Comparison of ENCODE assay signal across 12 cellular contexts in the genomic region with DNA sequence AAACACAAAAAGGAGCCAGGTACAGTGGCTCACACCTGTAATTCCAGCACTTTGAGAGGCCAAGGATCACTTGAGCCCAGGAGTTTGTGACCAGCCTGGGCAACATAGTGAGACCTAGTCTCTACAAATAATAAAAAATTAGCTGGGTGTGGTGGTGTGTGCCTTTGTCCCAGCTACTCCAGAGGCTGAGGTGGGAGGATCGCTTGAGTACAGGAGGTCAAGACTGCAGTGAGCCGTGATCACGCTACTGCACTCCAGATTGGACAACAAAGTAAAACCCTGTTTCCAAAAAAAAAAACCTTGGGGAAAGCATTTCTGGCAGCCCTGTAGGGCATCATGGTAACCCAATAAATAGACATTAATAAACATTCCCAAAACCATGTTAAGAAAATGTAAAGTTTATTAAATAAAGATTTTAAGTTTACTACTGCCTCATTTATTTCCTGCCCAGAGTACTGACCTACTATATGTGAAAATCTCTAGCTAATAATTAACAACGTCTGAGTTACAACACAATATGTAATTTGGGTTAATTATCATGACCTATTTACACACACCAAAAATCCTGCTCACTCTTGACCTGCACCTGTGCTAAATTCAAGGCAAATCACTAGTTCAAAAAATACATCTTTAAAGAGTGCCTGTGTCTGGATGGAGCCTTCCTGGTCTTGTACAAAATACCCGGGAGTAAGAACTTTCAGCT. TPM values are rescaled to one million over a fixed set of nuclear protein-coding genes. Genes with fewer than 3 reads are reported as not detected.
DNase-seq lines count a peak whose midpoint lies in the region; ATAC-seq and TF ChIP-seq lines count a peak whose summit lies in the region.
"Had no signal": no experiment of that assay in that cellular context is flagged by ENCODE, and none has a peak within 500 bp of the region (broad histone marks: within the 10 kb centered on the region; RNA-seq: fewer than 3 reads in every experiment).

No MANE protein-coding gene starts in this region.

- CTCF ChIA-PET in CD8-positive, alpha-beta memory T cell (lab: Charles Lee) = interaction anchor here (1.2 to 4.7 kb wide), 6 partner anchors 11 to 172 kb away, joined by 3 to 27 read pairs (median 6); no protein-coding TSS in a partner anchor
- CTCF ChIA-PET in naive thymus-derived CD4-positive, alpha-beta T cell (lab: Charles Lee) = interaction anchor here (0.7 to 1.3 kb wide), 3 partner anchors 8 to 141 kb away, joined by 3 to 7 read pairs (median 4); no protein-coding TSS in a partner anchor

- no peak overlapping the region for H3K4me3 Mint-ChIP-seq in CD8-positive, alpha-beta memory T cell
- H3K4me3 Mint-ChIP-seq in naive thymus-derived CD4-positive, alpha-beta T cell = no peak overlapping the region
- H3K4me3 Mint-ChIP-seq: CD8-positive, alpha-beta T cell; stimulated activated naive CD8-positive, alpha-beta T cell treated with anti-CD3 and anti-CD28 coated beads, Interleukin-15, amount 100 ng/mL, for 72 hours had no signal

- H3K36me3 Mint-ChIP-seq in CD8-positive, alpha-beta memory T cell = peaks cover 8 to 76% (median 16%) of the 10 kb centered on the region in 3 donors
- H3K36me3 Mint-ChIP-seq in naive thymus-derived CD4-positive, alpha-beta T cell = peaks cover 3 to 40% (median 25%) of the 10 kb centered on the region in 5 donors

- no peak overlapping the region for H3K4me3 ChIP-seq in CD8-positive, alpha-beta memory T cell (ENCODE audit: low read length)
- no peak overlapping the region for H3K4me3 ChIP-seq in naive thymus-derived CD4-positive, alpha-beta T cell (ENCODE audit: low read length)
- H3K4me3 ChIP-seq in vagina = no peak overlapping the region
- H3K4me3 ChIP-seq: HAP-1 had no signal

- H3K27ac ChIP-seq in CD8-positive, alpha-beta memory T cell (ENCODE audit: low read depth, low read length) = no peak overlapping the region
- H3K27ac ChIP-seq in VCaP = peak overlapping the region; percentile 39
- H3K27ac ChIP-seq in naive thymus-derived CD4-positive, alpha-beta T cell (ENCODE audit: low read depth, low read length) = no peak overlapping the region
- H3K27ac ChIP-seq in vagina = no peak overlapping the region

- POLR2A ChIA-PET in CD8-positive, alpha-beta memory T cell (lab: Charles Lee) = no interaction called here
- POLR2A ChIA-PET in naive thymus-derived CD4-positive, alpha-beta T cell (lab: Charles Lee) = interaction anchor here (0.6 to 1.5 kb wide), 4 partner anchors 9 to 1862 kb away, joined by 3 to 7 read pairs (median 4); a partner anchor contains a TSS

- DNase-seq in CD8-positive, alpha-beta memory T cell = no peak
- DNase-seq in naive thymus-derived CD4-positive, alpha-beta T cell = no peak
- no peak for DNase-seq in NCI-H2227 treated with DMSO at 0.1 percent for 48 hours (lab: John Stamatoyannopoulos, UW)
- no peak for DNase-seq in vagina (ENCODE audit: extremely low spot score in 2 of 2)
- DNase-seq in HuH-7 (ENCODE audit: low spot score) = no peak
- DNase-seq: activated CD4-positive, alpha-beta T cell treated with anti-CD3 and anti-CD28 coated beads, Interleukin-2, amount 50 U/mL, for 48 hours; CD8-positive, alpha-beta T cell; stimulated activated CD4-positive, alpha-beta T cell treated with anti-CD3 and anti-CD28 coated beads, Interleukin-4, amount 100 ng/mL, for 4 hours; stimulated activated naive CD8-positive, alpha-beta T cell treated with anti-CD3 and anti-CD28 coated beads, Interleukin-15, amount 100 ng/mL, for 72 hours; T-helper 2 cell had no signal

- peaks cover 9% of the 10 kb centered on the region for H3K4me1 ChIP-seq in CD8-positive, alpha-beta memory T cell (ENCODE audit: insufficient read depth, low read length)
- H3K4me1 ChIP-seq in naive thymus-derived CD4-positive, alpha-beta T cell (ENCODE audit: control insufficient read depth in 2 of 2, insufficient read depth in 2 of 2, low read length in 2 of 2) = peaks cover 0 to under 1% of the 10 kb centered on the region in 2 donors
- peaks cover 27% of the 10 kb centered on the region for H3K4me1 ChIP-seq in vagina

- H3K9me3 ChIP-seq in CD8-positive, alpha-beta memory T cell (ENCODE audit: low read length) = no peaks in the 10 kb centered on the region
- H3K9me3 ChIP-seq in naive thymus-derived CD4-positive, alpha-beta T cell (ENCODE audit: control insufficient read depth in 2 of 3, low read length in 3 of 3) = no peaks in the 10 kb centered on the region
- no peaks in the 10 kb centered on the region for H3K9me3 ChIP-seq in vagina
- H3K9me3 ChIP-seq: HAP-1 had no signal

- no peak for ATAC-seq in naive thymus-derived CD4-positive, alpha-beta T cell
- ATAC-seq: CD8-positive, alpha-beta T cell; stimulated activated naive CD8-positive, alpha-beta T cell treated with anti-CD3 and anti-CD28 coated beads, Interleukin-15, amount 100 ng/mL, for 72 hours had no signal

- H3K4me1 Mint-ChIP-seq in CD8-positive, alpha-beta memory T cell = peaks cover 27 to 48% (median 47%) of the 10 kb centered on the region in 3 donors
- H3K4me1 Mint-ChIP-seq in naive thymus-derived CD4-positive, alpha-beta T cell = peaks cover 16 to 51% (median 40%) of the 10 kb centered on the region in 7 donors

- TF ChIP-seq POLR2A in vagina (IDR thresholded peaks at IDR 0.05) = no peak

- peaks cover 38% of the 10 kb centered on the region for H3K36me3 ChIP-seq in CD8-positive, alpha-beta memory T cell (ENCODE audit: insufficient read depth, low read length)
- peaks cover 11 to 74% (median 19%) of the 10 kb centered on the region in 3 experiments for H3K36me3 ChIP-seq in naive thymus-derived CD4-positive, alpha-beta T cell (ENCODE audit: control insufficient read depth in 2 of 3, insufficient read depth in 3 of 3, low read length in 3 of 3)
- peaks cover 0 to 80% of the 10 kb centered on the region in 2 donors for H3K36me3 ChIP-seq in vagina

- no peaks in the 10 kb centered on the region for H3K9me3 Mint-ChIP-seq in CD8-positive, alpha-beta memory T cell
- no peaks in the 10 kb centered on the region for H3K9me3 Mint-ChIP-seq in naive thymus-derived CD4-positive, alpha-beta T cell
- H3K9me3 Mint-ChIP-seq: CD8-positive, alpha-beta T cell; stimulated activated naive CD8-positive, alpha-beta T cell treated with anti-CD3 and anti-CD28 coated beads, Interleukin-15, amount 100 ng/mL, for 72 hours had no signal

- intact Hi-C loops in naive thymus-derived CD4-positive, alpha-beta T cell (cut with micrococcal nuclease) = no loop called here
- intact Hi-C loops in vagina (cut with DNase I) = no loop called here

- no peaks in the 10 kb centered on the region for H3K27me3 Mint-ChIP-seq in CD8-positive, alpha-beta memory T cell
- H3K27me3 Mint-ChIP-seq in naive thymus-derived CD4-positive, alpha-beta T cell = no peaks in the 10 kb centered on the region
- H3K27me3 Mint-ChIP-seq: stimulated activated naive CD8-positive, alpha-beta T cell treated with anti-CD3 and anti-CD28 coated beads, Interleukin-15, amount 100 ng/mL, for 72 hours had no signal

- no peak for TF ChIP-seq CTCF in VCaP (conservative IDR thresholded peaks at IDR 0.05)
- no peak for TF ChIP-seq CTCF in vagina (IDR thresholded peaks at IDR 0.05)

- H3K27ac Mint-ChIP-seq in CD8-positive, alpha-beta memory T cell = peak overlapping the region in 6 of 8 donors; percentile 6 to 90 (median 48)
- H3K27ac Mint-ChIP-seq in naive thymus-derived CD4-positive, alpha-beta T cell = peak overlapping the region in 5 of 9 donors; percentile 4 to 70 (median 28)
- H3K27ac Mint-ChIP-seq: CD8-positive, alpha-beta T cell had no signal

- H3K27me3 ChIP-seq in CD8-positive, alpha-beta memory T cell (ENCODE audit: insufficient read depth, low read length, poor library complexity, severe bottlenecking) = no peaks in the 10 kb centered on the region
- H3K27me3 ChIP-seq in naive thymus-derived CD4-positive, alpha-beta T cell (ENCODE audit: control insufficient read depth in 2 of 2, insufficient read depth in 2 of 2, low read length in 2 of 2) = no peaks in the 10 kb centered on the region
- H3K27me3 ChIP-seq in vagina = no peaks in the 10 kb centered on the region

RNA-seq across cellular contexts. Expression of a gene that starts 8.4 kb away (rescaled TPM):
- 1,000 to 10,000 TPM; 1,800 to 1,846 TPM for total RNA-seq in CD8-positive, alpha-beta memory T cell
- polyA plus RNA-seq in CD8-positive, alpha-beta memory T cell = 1,157 TPM
- total RNA-seq in naive thymus-derived CD4-positive, alpha-beta T cell = 1,000 to 10,000 TPM; 1,186 to 2,550 (median 2,338) TPM
- polyA plus RNA-seq in naive thymus-derived CD4-positive, alpha-beta T cell = 1,000 to 10,000 TPM; 2,027 to 2,354 TPM
- 1,183 TPM for total RNA-seq in vagina

RNA-seq across cellular contexts. Expression of a gene that starts 18.6 kb away (rescaled TPM):
- total RNA-seq in CD8-positive, alpha-beta memory T cell = 100 to 1,000 TPM; 187 to 193 TPM
- polyA plus RNA-seq in CD8-positive, alpha-beta memory T cell = 125 TPM
- total RNA-seq in naive thymus-derived CD4-positive, alpha-beta T cell = 100 to 1,000 TPM; 174 to 622 (median 243) TPM
- 1 to 10 TPM; 6.7 to 7.7 TPM for polyA plus RNA-seq in naive thymus-derived CD4-positive, alpha-beta T cell
- 828 TPM for total RNA-seq in vagina

RNA-seq across cellular contexts. Expression of a gene that starts 26.1 kb away (rescaled TPM):
- total RNA-seq in CD8-positive, alpha-beta memory T cell = 10 to 100 TPM; 30.8 to 32.7 TPM
- polyA plus RNA-seq in CD8-positive, alpha-beta memory T cell = 13.7 TPM
- total RNA-seq in naive thymus-derived CD4-positive, alpha-beta T cell = 10 to 100 TPM; 34.5 to 54.6 (median 37.4) TPM
- polyA plus RNA-seq in naive thymus-derived CD4-positive, alpha-beta T cell = 10 to 100 TPM; 20.2 to 25.4 TPM
- total RNA-seq in vagina = 12.0 TPM

RNA-seq across cellular contexts. Expression of a gene that starts 36.4 kb away (rescaled TPM):
- total RNA-seq in CD8-positive, alpha-beta memory T cell = 100 to 1,000 TPM; 248 to 263 TPM
- polyA plus RNA-seq in CD8-positive, alpha-beta memory T cell = 37.4 TPM
- 100 to 1,000 TPM; 134 to 238 (median 199) TPM for total RNA-seq in naive thymus-derived CD4-positive, alpha-beta T cell
- polyA plus RNA-seq in naive thymus-derived CD4-positive, alpha-beta T cell = 10 to 100 TPM; 25.6 to 46.4 TPM
- total RNA-seq in vagina = 96.3 TPM

RNA-seq across cellular contexts. Expression of a gene that starts 47.3 kb away (rescaled TPM):
- 100 to 1,000 TPM; 133 to 134 TPM for total RNA-seq in CD8-positive, alpha-beta memory T cell
- 22.9 TPM for polyA plus RNA-seq in CD8-positive, alpha-beta memory T cell
- 100 to 1,000 TPM; 152 to 209 (median 188) TPM for total RNA-seq in naive thymus-derived CD4-positive, alpha-beta T cell
- 10 to 100 TPM; 14.6 to 23.9 TPM for polyA plus RNA-seq in naive thymus-derived CD4-positive, alpha-beta T cell
- 69.0 TPM for total RNA-seq in vagina
